Comparison of ENCODE assay signal across 8 cellular contexts in the genomic region with DNA sequence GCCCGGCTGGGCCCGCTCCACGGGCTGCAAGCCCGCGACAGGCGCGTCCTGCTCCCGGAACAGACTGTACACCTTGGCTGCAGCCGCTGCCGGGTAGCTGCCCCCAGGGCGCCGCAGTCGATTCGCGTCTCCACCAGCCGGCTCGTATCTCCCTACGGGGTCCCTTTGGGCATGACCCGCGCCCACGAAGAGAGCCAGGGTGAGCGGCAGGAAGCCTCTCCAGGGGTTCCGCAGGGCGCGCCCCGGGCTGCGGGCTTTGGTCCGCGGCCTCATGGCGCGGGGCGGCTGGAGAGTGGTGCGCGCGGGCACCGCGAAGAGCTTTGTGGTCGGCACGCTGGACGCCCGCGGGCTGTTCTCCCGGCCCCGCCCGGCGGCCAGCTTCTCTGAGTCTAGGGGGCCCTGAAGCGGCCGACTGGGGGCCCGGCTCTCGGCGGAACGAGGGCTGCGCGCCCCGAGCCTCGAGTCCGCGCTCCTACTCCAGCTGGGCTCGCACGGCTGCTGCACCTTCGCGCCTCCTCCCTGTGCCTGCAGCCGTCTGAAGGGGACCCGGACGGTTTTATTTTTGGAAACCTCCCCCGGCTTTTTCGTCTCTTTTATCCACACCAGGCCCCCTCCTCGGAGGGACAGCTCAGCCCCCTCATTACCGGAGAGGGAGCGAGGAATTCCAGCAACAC. TPM values are rescaled to one million over a fixed set of nuclear protein-coding genes. Genes with fewer than 3 reads are reported as not detected.
DNase-seq lines count a peak whose midpoint lies in the region; ATAC-seq, FAIRE-seq and TF ChIP-seq lines count a peak whose summit lies in the region.

A gene (minus strand): TSS at position 566 of the 674 bp plus-strand sequence. CDS start 293 bp downstream, at position 273.

- H3K27me3 Mint-ChIP-seq in stimulated activated naive B cell treated with anti-CD40 and anti-IgM and Interleukin-4, amounts not matched to agents 10 μg/mL and 1 μg/mL and 100 μg/mL, for 72 hours, result peaks cover 28 to 36% of the 10 kb centered on the region in 2 donors

- H3K36me3 ChIP-seq in breast epithelium, result no peaks in the 10 kb centered on the region

- no peaks in the 10 kb centered on the region for H3K9me3 Mint-ChIP-seq in stimulated activated naive B cell treated with anti-CD40 and anti-IgM and Interleukin-4, amounts not matched to agents 10 μg/mL and 1 μg/mL and 100 μg/mL, for 72 hours

- TF ChIP-seq CTCF in NB4 (IDR thresholded peaks at IDR 0.05; ENCODE audit: low read depth, low read length), result no peak
- TF ChIP-seq CTCF in breast epithelium (IDR thresholded peaks at IDR 0.05), result no peak

- peaks cover 41 to 55% of the 10 kb centered on the region in 2 donors for H3K4me1 Mint-ChIP-seq in stimulated activated naive B cell treated with anti-CD40 and anti-IgM and Interleukin-4, amounts not matched to agents 10 μg/mL and 1 μg/mL and 100 μg/mL, for 72 hours

- H3K27ac Mint-ChIP-seq in stimulated activated naive B cell treated with anti-CD40 and anti-IgM and Interleukin-4, amounts not matched to agents 10 μg/mL and 1 μg/mL and 100 μg/mL, for 72 hours, result no peak within 1 kb of the TSS

- H3K4me3 ChIP-seq in NB4 (ENCODE audit: low read depth, low read length) (no peak within 1 kb of the TSS), breast epithelium (peak within 1 kb of the TSS; percentile 70 to 83 (median 79))

- no peaks in the 10 kb centered on the region for H3K36me3 Mint-ChIP-seq in stimulated activated naive B cell treated with anti-CD40 and anti-IgM and Interleukin-4, amounts not matched to agents 10 μg/mL and 1 μg/mL and 100 μg/mL, for 72 hours

- TF ChIP-seq POLR2A in NB4 (IDR thresholded peaks at IDR 0.05; ENCODE audit: extremely low read depth, insufficient read length), result no peak
- TF ChIP-seq POLR2A in breast epithelium (IDR thresholded peaks at IDR 0.05), result no peak

- H3K27ac ChIP-seq in breast epithelium, result peak within 1 kb of the TSS; percentile 54 to 56

- H3K4me1 ChIP-seq in breast epithelium, result no peaks in the 10 kb centered on the region

- no peak for FAIRE-seq in GM19239 (lab: Jason Lieb, UNC)

- peak in 1 of 2 donors; percentile 18 for ATAC-seq in stimulated activated naive B cell treated with anti-CD40 and anti-IgM and Interleukin-4, amounts not matched to agents 10 μg/mL and 1 μg/mL and 100 μg/mL, for 72 hours (replicated peaks)

- H3K27me3 ChIP-seq in breast epithelium, result no peaks in the 10 kb centered on the region

- intact Hi-C loops in breast epithelium (cut with DNase I; ENCODE audit: low total_unique reads), result no loop called here

- DNase-seq in DMS79 treated with DMSO at 0.1 percent for 48 hours (lab: John Stamatoyannopoulos, UW) (peak; percentile 78), NB4 (ENCODE audit: low read depth) (peak; percentile 38), breast epithelium (ENCODE audit: low spot score in 2 of 2) (no peak), kidney tubule cell (ENCODE audit: low spot score) (peak; percentile 43), 8988T (no peak), GM19239 (ENCODE audit: insufficient read length, low spot score) (no peak), epidermal melanocyte (ENCODE audit: insufficient read length, low spot score) (no peak)
- no peak for DNase-seq in stimulated activated naive B cell treated with anti-CD40 and anti-IgM and Interleukin-4, amounts not matched to agents 10 μg/mL and 1 μg/mL and 100 μg/mL, for 72 hours

- H3K4me3 Mint-ChIP-seq in stimulated activated naive B cell treated with anti-CD40 and anti-IgM and Interleukin-4, amounts not matched to agents 10 μg/mL and 1 μg/mL and 100 μg/mL, for 72 hours, result peak within 1 kb of the TSS; percentile 74 to 80

- H3K9me3 ChIP-seq in breast epithelium, result no peaks in the 10 kb centered on the region

RNA-seq across cellular contexts. Expression of the gene that starts here (rescaled TPM):
- total RNA-seq in breast epithelium, result 10 to 100 TPM; 34.7 to 91.1 (median 79.0) TPM

Comparison
In these comparisons a context has a peak if more than half of its experiments do, and no peak if none do; other contexts are left out.
1. DNase-seq: peak in DMS79 treated with DMSO at 0.1 percent for 48 hours (single experiment), NB4 (single experiment) and kidney tubule cell (single experiment); none in breast epithelium (0 of 2), stimulated activated naive B cell treated with anti-CD40 and anti-IgM and Interleukin-4, amounts not matched to agents 10 μg/mL and 1 μg/mL and 100 μg/mL, for 72 hours (single experiment), 8988T (single experiment), GM19239 (single experiment) and epidermal melanocyte (single experiment).